Comparison of ENCODE assay signal across 8 cellular contexts in genomic region chr2:231961349-231962166, GRCh38. TPM values are rescaled to one million over a fixed set of nuclear protein-coding genes. Genes with fewer than 3 reads are reported as not detected.
DNase-seq lines count a peak whose midpoint lies in the region; ATAC-seq and TF ChIP-seq lines count a peak whose summit lies in the region.

Gene DIS3L2 (plus strand): TSS chr2:231961713. CDS start chr2:232014928, 53,215 bp downstream.

- H3K9me2 ChIP-seq in DOHH2 (replicated peaks; ENCODE audit: control insufficient read depth, low read length) (no peaks in the 10 kb centered on the region), GM23248 (ENCODE audit: insufficient read depth) (no peaks in the 10 kb centered on the region)

- in situ Hi-C loops in GM23248 (cut with MboI), result no loop called here

- peak within 1 kb of the TSS; percentile 98 for H3K4me3 Mint-ChIP-seq in activated T-helper 2 cell treated with anti-CD3 and anti-CD28 coated beads, Interferon-gamma antibody, Interleukin-2, Interleukin-4, amounts not matched to agents 10 μg/mL and 5 μg/mL and 100 μg/mL, durations not matched to agents 14 hours and 24 hours and 36 hours (ENCODE audit: low read depth)
- peak within 1 kb of the TSS; percentile 91 for H3K4me3 Mint-ChIP-seq in natural killer cell treated with Interleukin-12 subunit alpha and Interleukin-12 subunit beta and Interleukin-15 and Interleukin-18, amount 100 ng/mL, for 72 hours

- H4K20me1 ChIP-seq in DOHH2 (ENCODE audit: control insufficient read depth, insufficient read depth, low read depth, low read length) (no peaks in the 10 kb centered on the region), GM23248 (ENCODE audit: insufficient read depth) (no peaks in the 10 kb centered on the region)

- H3K27me3 Mint-ChIP-seq in activated T-helper 2 cell treated with anti-CD3 and anti-CD28 coated beads, Interferon-gamma antibody, Interleukin-2, Interleukin-4, amounts not matched to agents 10 μg/mL and 5 μg/mL and 100 μg/mL, durations not matched to agents 14 hours and 24 hours and 36 hours (ENCODE audit: low read depth), result peaks cover under 1% of the 10 kb centered on the region
- H3K27me3 Mint-ChIP-seq in natural killer cell treated with Interleukin-12 subunit alpha and Interleukin-12 subunit beta and Interleukin-15 and Interleukin-18, amount 100 ng/mL, for 72 hours, result peaks cover under 1 to 3% of the 10 kb centered on the region in 2 donors

- no peaks in the 10 kb centered on the region for H3K27me3 ChIP-seq in DOHH2 (ENCODE audit: control insufficient read depth, low read length)
- no peaks in the 10 kb centered on the region for H3K27me3 ChIP-seq in GM23248 (replicated peaks; ENCODE audit: insufficient read depth)

- H3K79me2 ChIP-seq in DOHH2 (ENCODE audit: control insufficient read depth, low read length) (peaks cover 61% of the 10 kb centered on the region), GM23248 (ENCODE audit: insufficient read depth) (peaks cover 50% of the 10 kb centered on the region)

- peaks cover 3% of the 10 kb centered on the region; the same call in 1 of the 2 replicates for H3K36me3 ChIP-seq in DOHH2 (ENCODE audit: control insufficient read depth, low read length)
- no peaks in the 10 kb centered on the region for H3K36me3 ChIP-seq in GM23248 (ENCODE audit: low read depth)

- intact Hi-C loops in activated T-helper 2 cell treated with anti-CD3 and anti-CD28 coated beads, Interferon-gamma antibody, Interleukin-2, Interleukin-4, amounts not matched to agents 10 μg/mL and 5 μg/mL and 100 μg/mL, durations not matched to agents 14 hours and 24 hours and 36 hours (cut with micrococcal nuclease), result no loop called here

- no peaks in the 10 kb centered on the region for H3K9me3 Mint-ChIP-seq in activated T-helper 2 cell treated with anti-CD3 and anti-CD28 coated beads, Interferon-gamma antibody, Interleukin-2, Interleukin-4, amounts not matched to agents 10 μg/mL and 5 μg/mL and 100 μg/mL, durations not matched to agents 14 hours and 24 hours and 36 hours
- H3K9me3 Mint-ChIP-seq in natural killer cell treated with Interleukin-12 subunit alpha and Interleukin-12 subunit beta and Interleukin-15 and Interleukin-18, amount 100 ng/mL, for 72 hours, result no peaks in the 10 kb centered on the region

- peak within 1 kb of the TSS; percentile 90 for H3K9ac ChIP-seq in GM23248

- H3K9me3 ChIP-seq in DOHH2 (ENCODE audit: control insufficient read depth, insufficient read depth, low read length) (no peaks in the 10 kb centered on the region), GM23248 (ENCODE audit: low read depth) (no peaks in the 10 kb centered on the region)

- H3K4me2 ChIP-seq in DOHH2 (ENCODE audit: low read length) (peak within 1 kb of the TSS; percentile 98), GM23248 (ENCODE audit: unreplicated experiment) (peak within 1 kb of the TSS; percentile 88)

- H3K27ac ChIP-seq in DOHH2 (ENCODE audit: low read depth, low read length), result peak within 1 kb of the TSS; percentile 64
- peak within 1 kb of the TSS; percentile 51 for H3K27ac ChIP-seq in GM23248

- ATAC-seq in natural killer cell treated with Interleukin-12 subunit alpha and Interleukin-12 subunit beta and Interleukin-15 and Interleukin-18, amount 100 ng/mL, for 72 hours, result peak; percentile 96 to 97
- peak; percentile 95 for ATAC-seq in stimulated activated naive CD8-positive, alpha-beta T cell treated with anti-CD3 and anti-CD28 coated beads, Interleukin-15, Interleukin-2, amounts not matched to agents 100 U/mL and 50 U/mL, for 24 hours

- DNase-seq in GM23248 (peak; percentile 94), Kasumi-1 (lab: John Stamatoyannopoulos, UW) (peak; percentile 49 to 53), RPMI8226 (peak; percentile 83), fibroblast of pulmonary artery (ENCODE audit: low read depth) (peak; percentile 83)
- peak; percentile 75 for DNase-seq in activated T-helper 2 cell treated with anti-CD3 and anti-CD28 coated beads, Interferon-gamma antibody, Interleukin-2, Interleukin-4, amounts not matched to agents 10 μg/mL and 5 μg/mL and 100 μg/mL, durations not matched to agents 14 hours and 24 hours and 36 hours (ENCODE audit: low spot score)
- DNase-seq in natural killer cell treated with Interleukin-12 subunit alpha and Interleukin-12 subunit beta and Interleukin-15 and Interleukin-18, amount 100 ng/mL, for 72 hours (ENCODE audit: low spot score), result peak; percentile 85
- peak; percentile 83 for DNase-seq in stimulated activated naive CD8-positive, alpha-beta T cell treated with anti-CD3 and anti-CD28 coated beads, Interleukin-15, Interleukin-2, amounts not matched to agents 100 U/mL and 50 U/mL, for 24 hours

- TF ChIP-seq CTCF in DOHH2 (IDR thresholded peaks at IDR 0.05; ENCODE audit: low read depth, low read length, poor library complexity, severe bottlenecking), result no peak
- TF ChIP-seq CTCF in fibroblast of pulmonary artery (IDR thresholded peaks at IDR 0.05; ENCODE audit: low read length, missing control alignments), result no peak

- H3K36me3 Mint-ChIP-seq in activated T-helper 2 cell treated with anti-CD3 and anti-CD28 coated beads, Interferon-gamma antibody, Interleukin-2, Interleukin-4, amounts not matched to agents 10 μg/mL and 5 μg/mL and 100 μg/mL, durations not matched to agents 14 hours and 24 hours and 36 hours (ENCODE audit: low read depth), result peaks cover 4% of the 10 kb centered on the region
- peaks cover 5% of the 10 kb centered on the region for H3K36me3 Mint-ChIP-seq in natural killer cell treated with Interleukin-12 subunit alpha and Interleukin-12 subunit beta and Interleukin-15 and Interleukin-18, amount 100 ng/mL, for 72 hours

- H3K4me1 Mint-ChIP-seq in activated T-helper 2 cell treated with anti-CD3 and anti-CD28 coated beads, Interferon-gamma antibody, Interleukin-2, Interleukin-4, amounts not matched to agents 10 μg/mL and 5 μg/mL and 100 μg/mL, durations not matched to agents 14 hours and 24 hours and 36 hours (ENCODE audit: low read depth), result peaks cover 16% of the 10 kb centered on the region
- peaks cover 30 to 47% of the 10 kb centered on the region in 2 donors for H3K4me1 Mint-ChIP-seq in natural killer cell treated with Interleukin-12 subunit alpha and Interleukin-12 subunit beta and Interleukin-15 and Interleukin-18, amount 100 ng/mL, for 72 hours (ENCODE audit: low read depth in 2 of 2)

- H3K4me3 ChIP-seq in DOHH2 (ENCODE audit: low read length), result peak within 1 kb of the TSS; percentile 100
- peak within 1 kb of the TSS; percentile 95 for H3K4me3 ChIP-seq in GM23248
- H3K4me3 ChIP-seq in fibroblast of pulmonary artery (replicated peaks; ENCODE audit: low read depth, low read length), result peak within 1 kb of the TSS; percentile 98

- H3K4me1 ChIP-seq in DOHH2 (ENCODE audit: control insufficient read depth, low read length), result peaks cover 33% of the 10 kb centered on the region
- H3K4me1 ChIP-seq in GM23248 (ENCODE audit: insufficient read depth), result peaks cover 9% of the 10 kb centered on the region

- H3K27ac Mint-ChIP-seq in activated T-helper 2 cell treated with anti-CD3 and anti-CD28 coated beads, Interferon-gamma antibody, Interleukin-2, Interleukin-4, amounts not matched to agents 10 μg/mL and 5 μg/mL and 100 μg/mL, durations not matched to agents 14 hours and 24 hours and 36 hours, result peak within 1 kb of the TSS; percentile 92
- H3K27ac Mint-ChIP-seq in natural killer cell treated with Interleukin-12 subunit alpha and Interleukin-12 subunit beta and Interleukin-15 and Interleukin-18, amount 100 ng/mL, for 72 hours, result peak within 1 kb of the TSS; percentile 81 to 82

- WGBS in GM23248 (ENCODE audit: low coverage in 1 of 2, low lambda C conversion rate in 2 of 2, missing lambda C conversion rate in 2 of 2), 2 experiments, result 1 to 2% methylated on average over 62 to 77 of the region's 83 CpGs

- H2AFZ ChIP-seq in GM23248, result peak within 1 kb of the TSS; percentile 97

- H3F3A ChIP-seq in DOHH2 (ENCODE audit: control insufficient read depth, insufficient read depth), result 0 out of 2 replicates have a peak, but pooled peaks cover 2% of the 10 kb centered on the region
- H3F3A ChIP-seq in GM23248 (ENCODE audit: insufficient read depth), result no peaks in the 10 kb centered on the region

RNA-seq across cellular contexts. Expression of gene DIS3L2, which starts in this region (rescaled TPM):
- total RNA-seq in GM23248 (2014; rRNA removed; shearing (Covaris generic)), result 9.4 and 15.6 TPM in 2 replicates
- 9.3 and 10.0 TPM in 2 replicates for polyA plus RNA-seq in GM23248 (2016; fragmentation: Nextera tagmentation; extraction: Ambion mirVana)
- total RNA-seq in activated T-helper 2 cell treated with anti-CD3 and anti-CD28 coated beads, Interferon-gamma antibody, Interleukin-2, Interleukin-4, amounts not matched to agents 10 μg/mL and 5 μg/mL and 100 μg/mL, durations not matched to agents 14 hours and 24 hours and 36 hours, result 30.2 and 33.5 TPM in 2 replicates
- total RNA-seq in natural killer cell treated with Interleukin-12 subunit alpha and Interleukin-12 subunit beta and Interleukin-15 and Interleukin-18, amount 100 ng/mL, for 72 hours, result 10 to 100 TPM; 38.8 to 76.0 TPM

Comparison
In these comparisons a context has a peak if more than half of its experiments do, and no peak if none do; other contexts are left out.
1. Peak in every context shown above with its lines: DNase-seq, ATAC-seq, H3K4me3 ChIP-seq and H3K27ac ChIP-seq.